ENCODE assay signal across 25 cellular contexts in genomic region chr14:93537962-93538361, GRCh38.
"Had no signal": no experiment of that assay in that cellular context is flagged by ENCODE, and none has a peak within 500 bp of the region (broad histone marks: within the 10 kb centered on the region; RNA-seq: fewer than 3 reads in every experiment).

No MANE protein-coding gene starts in this region.

- H3K4me3 ChIP-seq: gastroesophageal sphincter, heart left ventricle, neural progenitor cell, stomach, tibial artery had no signal

- H3K27me3 ChIP-seq: gastroesophageal sphincter, heart left ventricle, neural progenitor cell, tibial artery had no signal

- ATAC-seq: activated CD4-positive, CD25-positive, alpha-beta regulatory T cell treated with anti-CD3 and anti-CD28 coated beads, Interleukin-2, amount 50 U/mL, for 24 hours; effector memory CD8-positive, alpha-beta T cell; gastroesophageal sphincter; heart left ventricle; left colon; naive thymus-derived CD4-positive, alpha-beta T cell; right cardiac atrium; stimulated activated naive B cell treated with anti-CD40 and anti-IgM and Interleukin-4, amounts not matched to agents 10 μg/mL and 1 μg/mL and 100 μg/mL, for 72 hours had no signal

- H3K4me1 ChIP-seq: gastroesophageal sphincter, neural progenitor cell, stomach, tibial artery had no signal

- H3K27ac Mint-ChIP-seq: activated naive CD8-positive, alpha-beta T cell; effector memory CD8-positive, alpha-beta T cell; immature natural killer cell; memory B cell; naive thymus-derived CD4-positive, alpha-beta T cell; neural progenitor cell; stimulated activated naive B cell treated with anti-CD40 and anti-IgM and Interleukin-4, amounts not matched to agents 10 μg/mL and 1 μg/mL and 100 μg/mL, for 72 hours; T-helper 1 cell treated with Interleukin-12 subunit alpha and Interleukin-12 subunit beta and Interleukin-4 antibody, amounts not matched to agents 30 μg/mL and 1 μg/mL, for 36 hours had no signal

- H3K36me3 ChIP-seq: gastroesophageal sphincter, heart left ventricle, neural progenitor cell, stomach, tibial artery had no signal

- H3K27ac ChIP-seq: gastroesophageal sphincter, heart left ventricle, neural progenitor cell, stomach, tibial artery, VCaP had no signal

- H3K9me3 Mint-ChIP-seq: effector memory CD8-positive, alpha-beta T cell; immature natural killer cell; memory B cell; neural progenitor cell; stimulated activated naive B cell treated with anti-CD40 and anti-IgM and Interleukin-4, amounts not matched to agents 10 μg/mL and 1 μg/mL and 100 μg/mL, for 72 hours; T-helper 1 cell treated with Interleukin-12 subunit alpha and Interleukin-12 subunit beta and Interleukin-4 antibody, amounts not matched to agents 30 μg/mL and 1 μg/mL, for 36 hours had no signal

- H3K4me3 Mint-ChIP-seq: activated naive CD8-positive, alpha-beta T cell; effector memory CD8-positive, alpha-beta T cell; immature natural killer cell; memory B cell; naive thymus-derived CD4-positive, alpha-beta T cell; neural progenitor cell; stimulated activated naive B cell treated with anti-CD40 and anti-IgM and Interleukin-4, amounts not matched to agents 10 μg/mL and 1 μg/mL and 100 μg/mL, for 72 hours; T-helper 1 cell treated with Interleukin-12 subunit alpha and Interleukin-12 subunit beta and Interleukin-4 antibody, amounts not matched to agents 30 μg/mL and 1 μg/mL, for 36 hours had no signal

- H3K4me2 ChIP-seq: neural progenitor cell had no signal

- H3K9me3 ChIP-seq: gastroesophageal sphincter, stomach, tibial artery had no signal

- H3K4me1 Mint-ChIP-seq: immature natural killer cell; naive thymus-derived CD4-positive, alpha-beta T cell; neural progenitor cell had no signal

- H3K9ac ChIP-seq: neural progenitor cell had no signal

- H2AFZ ChIP-seq: neural progenitor cell had no signal

- DNase-seq: activated CD8-positive, alpha-beta memory T cell treated with anti-CD3 and anti-CD28 coated beads for 24 hours; activated effector memory CD4-positive, alpha-beta T cell treated with Interleukin-2 at 50 U/mL for 16 hours; activated naive CD4-positive, alpha-beta T cell treated with Interleukin-2 at 50 U/mL for 16 hours; cortex of kidney; effector memory CD8-positive, alpha-beta T cell; heart left ventricle; hypothalamus; immature natural killer cell; kidney; left colon; midbrain; naive thymus-derived CD4-positive, alpha-beta T cell; right cardiac atrium; stimulated activated CD4-positive, alpha-beta T cell treated with anti-CD3 and anti-CD28 coated beads, Interleukin-15, amount 100 ng/mL, for 24 hours; stimulated activated naive B cell treated with anti-CD40 and anti-IgM and Interleukin-4, amounts not matched to agents 10 μg/mL and 1 μg/mL and 100 μg/mL, for 72 hours; stomach; T-helper 9 cell; tibial artery had no signal

- H3K27me3 Mint-ChIP-seq: memory B cell had no signal

- H3K36me3 Mint-ChIP-seq: activated naive CD8-positive, alpha-beta T cell; immature natural killer cell; memory B cell; naive thymus-derived CD4-positive, alpha-beta T cell; neural progenitor cell; stimulated activated naive B cell treated with anti-CD40 and anti-IgM and Interleukin-4, amounts not matched to agents 10 μg/mL and 1 μg/mL and 100 μg/mL, for 72 hours had no signal
